In the genomic region with DNA sequence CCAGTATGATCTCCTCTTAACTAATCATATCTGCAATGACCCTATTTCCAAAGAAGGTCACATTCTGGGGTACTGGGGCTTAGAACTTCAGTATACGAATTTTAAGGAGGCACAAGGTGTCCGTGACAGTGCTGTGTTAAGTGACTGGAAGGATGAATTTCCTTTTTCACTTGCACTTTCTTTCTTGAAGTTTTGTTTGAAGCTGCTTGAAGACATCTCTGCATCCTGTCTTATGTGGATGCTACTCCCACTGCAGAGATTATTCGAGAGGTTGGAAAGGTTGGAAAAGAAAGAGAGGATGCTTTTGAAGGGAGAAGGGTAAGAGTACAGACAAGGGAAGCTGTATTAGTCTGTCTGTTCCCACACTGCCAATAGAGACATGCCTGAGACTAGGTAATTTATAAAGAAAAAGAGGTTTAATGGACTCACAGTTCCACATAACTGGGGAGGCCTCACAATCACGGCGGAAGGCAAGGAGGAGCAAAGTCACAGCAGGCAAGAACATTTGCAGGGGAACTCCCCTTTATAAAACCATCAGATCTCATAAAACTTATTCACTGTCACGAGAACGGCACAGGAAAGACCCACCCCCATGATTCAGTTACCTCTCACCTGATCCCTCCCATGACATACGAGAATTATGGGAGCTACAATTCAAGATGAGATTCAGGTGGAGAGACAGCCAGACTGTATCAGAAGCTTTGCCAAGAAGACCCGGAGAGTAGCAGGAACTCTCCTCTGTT, we compare ENCODE assay signal across 15 cellular contexts. TPM values are rescaled to one million over a fixed set of nuclear protein-coding genes. Genes with fewer than 3 reads are reported as not detected.
DNase-seq lines count a peak whose midpoint lies in the region; ATAC-seq and TF ChIP-seq lines count a peak whose summit lies in the region.
"Had no signal": no experiment of that assay in that cellular context is flagged by ENCODE, and none has a peak within 500 bp of the region (broad histone marks: within the 10 kb centered on the region; RNA-seq: fewer than 3 reads in every experiment).

No MANE protein-coding gene starts in this region.

- no peak overlapping the region for H3K56ac ChIP-seq in H9 (ENCODE audit: insufficient read length, low read depth, low read length)

- H3K18ac ChIP-seq in H9 (ENCODE audit: insufficient read length, low read depth, low read length) = no peak overlapping the region

- H3K4me1 ChIP-seq in CD8-positive, alpha-beta T cell (ENCODE audit: insufficient read depth, low read length) = peaks cover 80% of the 10 kb centered on the region
- 0 out of 2 replicates have a peak, but pooled peaks cover 3% of the 10 kb centered on the region for H3K4me1 ChIP-seq in H9 (ENCODE audit: insufficient read depth, low read length)

- peaks cover 76% of the 10 kb centered on the region for H3K4me1 Mint-ChIP-seq in CD8-positive, alpha-beta T cell (ENCODE audit: low read depth)
- H3K4me1 Mint-ChIP-seq in activated naive CD4-positive, alpha-beta T cell treated with anti-CD3 and anti-CD28 coated beads, Interleukin-2, amount 50 U/mL, for 24 hours = peaks cover 81% of the 10 kb centered on the region
- H3K4me1 Mint-ChIP-seq in neural crest cell = peaks cover 26% of the 10 kb centered on the region
- H3K4me1 Mint-ChIP-seq in H9 = peaks cover 16 to 26% of the 10 kb centered on the region in 2 experiments

- no peaks in the 10 kb centered on the region for H3K36me3 Mint-ChIP-seq in CD8-positive, alpha-beta T cell
- peaks cover 9% of the 10 kb centered on the region for H3K36me3 Mint-ChIP-seq in activated naive CD4-positive, alpha-beta T cell treated with anti-CD3 and anti-CD28 coated beads, Interleukin-2, amount 50 U/mL, for 24 hours
- H3K36me3 Mint-ChIP-seq in neural crest cell (ENCODE audit: low read depth) = no peaks in the 10 kb centered on the region
- H3K36me3 Mint-ChIP-seq in H9 (ENCODE audit: insufficient read depth in 1 of 3, low read depth in 3 of 3) = no peaks in the 10 kb centered on the region

- peak; percentile 43 for ATAC-seq in CD8-positive, alpha-beta T cell
- ATAC-seq in GM19395 (IDR thresholded peaks at IDR 0.05; ENCODE audit: unreplicated experiment) = no peak

- no peak overlapping the region for H2BK120ac ChIP-seq in H9 (ENCODE audit: low read depth, low read length, poor library complexity, severe bottlenecking)

- H3K4me3 ChIP-seq in CD8-positive, alpha-beta T cell (ENCODE audit: low read depth, low read length) = peak overlapping the region; percentile 10
- H3K4me3 ChIP-seq: spleen, stomach had no signal

- no peaks in the 10 kb centered on the region for H3K9me3 Mint-ChIP-seq in CD8-positive, alpha-beta T cell
- H3K9me3 Mint-ChIP-seq in activated naive CD4-positive, alpha-beta T cell treated with anti-CD3 and anti-CD28 coated beads, Interleukin-2, amount 50 U/mL, for 24 hours = no peaks in the 10 kb centered on the region
- H3K9me3 Mint-ChIP-seq in neural crest cell = no peaks in the 10 kb centered on the region
- H3K9me3 Mint-ChIP-seq in H9 = no peaks in the 10 kb centered on the region; a peak in 1 of 5 replicates

- DNase-seq in CD8-positive, alpha-beta T cell = peak in 3 of 7 experiments; percentile 39 to 69 (median 41)
- DNase-seq in activated CD4-positive, alpha-beta T cell treated with anti-CD3 and anti-CD28 coated beads for 48 hours = peak; percentile 74
- DNase-seq in neural crest cell (ENCODE audit: low read depth, low spot score) (no peak), NCI-H748 treated with DMSO at 0.1 percent for 48 hours (lab: John Stamatoyannopoulos, UW) (no peak), H9 (no peak), hippocampal formation (lab: John Stamatoyannopoulos, UW) (no peak)
- DNase-seq: aorta, mammary epithelial cell, NCI-H1436 treated with DMSO at 0.1 percent for 48 hours, NCI-H82, spleen, stomach had no signal

- H4K20me1 ChIP-seq in H9 (ENCODE audit: control insufficient read depth, insufficient read depth, insufficient read length) = no peaks in the 10 kb centered on the region

- H2BK20ac ChIP-seq in H9 (ENCODE audit: low read depth, low read length, poor library complexity, severe bottlenecking) = no peak overlapping the region

- H2BK15ac ChIP-seq in H9 (ENCODE audit: low read depth, low read length) = no peak overlapping the region

- H3K9me3 ChIP-seq in CD8-positive, alpha-beta T cell (ENCODE audit: low read length) = no peaks in the 10 kb centered on the region
- no peaks in the 10 kb centered on the region for H3K9me3 ChIP-seq in H9 (ENCODE audit: control insufficient read depth, low read depth, low read length)
- H3K9me3 ChIP-seq: spleen, stomach had no signal

- WGBS in H9 (ENCODE audit: extremely low coverage, insufficient read length, low lambda C conversion rate) = no CpG with 5 or more reads among the region's 9 CpGs

- no peak overlapping the region for H4K91ac ChIP-seq in H9 (ENCODE audit: insufficient read length, low read depth, low read length)

- no peak overlapping the region for H3K23ac ChIP-seq in H9 (ENCODE audit: insufficient read length, low read depth, low read length)

- no peak overlapping the region for H4K5ac ChIP-seq in H9 (ENCODE audit: insufficient read length, low read depth, low read length)

- no peak overlapping the region for H4K8ac ChIP-seq in H9 (replicated peaks; ENCODE audit: insufficient read length, low read depth, low read length)

- no peaks in the 10 kb centered on the region for H3K27me3 Mint-ChIP-seq in CD8-positive, alpha-beta T cell (ENCODE audit: low read depth)
- no peaks in the 10 kb centered on the region for H3K27me3 Mint-ChIP-seq in activated naive CD4-positive, alpha-beta T cell treated with anti-CD3 and anti-CD28 coated beads, Interleukin-2, amount 50 U/mL, for 24 hours
- H3K27me3 Mint-ChIP-seq in neural crest cell (ENCODE audit: low read depth) (no peaks in the 10 kb centered on the region), H9 (ENCODE audit: low read depth) (peaks cover 12% of the 10 kb centered on the region)

- H2BK12ac ChIP-seq in H9 (ENCODE audit: insufficient read length, low read depth, low read length) = no peak overlapping the region

- H2AFZ ChIP-seq in H9 (ENCODE audit: low read length) = no peak overlapping the region

- H2AK5ac ChIP-seq in H9 (ENCODE audit: insufficient read length, low read length) = no peak overlapping the region

- H3T11ph ChIP-seq in H9 (ENCODE audit: low read length) = no peak overlapping the region

- H3K27ac Mint-ChIP-seq in CD8-positive, alpha-beta T cell = peak overlapping the region; percentile 92
- peak overlapping the region; percentile 98 for H3K27ac Mint-ChIP-seq in activated naive CD4-positive, alpha-beta T cell treated with anti-CD3 and anti-CD28 coated beads, Interleukin-2, amount 50 U/mL, for 24 hours
- no peak overlapping the region for H3K27ac Mint-ChIP-seq in neural crest cell (ENCODE audit: unreplicated experiment)
- H3K27ac Mint-ChIP-seq in H9 = no peak overlapping the region

- peak overlapping the region; percentile 67 for H3K4me3 Mint-ChIP-seq in CD8-positive, alpha-beta T cell
- peak overlapping the region; percentile 89 for H3K4me3 Mint-ChIP-seq in activated naive CD4-positive, alpha-beta T cell treated with anti-CD3 and anti-CD28 coated beads, Interleukin-2, amount 50 U/mL, for 24 hours
- peak overlapping the region; percentile 58 for H3K4me3 Mint-ChIP-seq in neural crest cell
- no peak overlapping the region for H3K4me3 Mint-ChIP-seq in H9

- no peak overlapping the region for H2BK5ac ChIP-seq in H9 (ENCODE audit: insufficient read length, low read length)

- TF ChIP-seq CTCF in CD8-positive, alpha-beta T cell (IDR thresholded peaks at IDR 0.05) = no peak
- no peak for TF ChIP-seq CTCF in neural crest cell (conservative IDR thresholded peaks at IDR 0.05)
- TF ChIP-seq CTCF in H9 (conservative IDR thresholded peaks at IDR 0.05) = no peak

- H3K9ac ChIP-seq in H9 (ENCODE audit: extremely low read depth, insufficient read length, low read length) = no peak overlapping the region

- peaks cover 10% of the 10 kb centered on the region for H3K23me2 ChIP-seq in H9 (ENCODE audit: insufficient read length, low read depth, low read length, poor library complexity, severe bottlenecking)

- H3K14ac ChIP-seq in H9 (ENCODE audit: insufficient read depth, low read length) = no peak overlapping the region

- no peak overlapping the region for H3K4ac ChIP-seq in H9 (ENCODE audit: low read depth, low read length)

- H3K27ac ChIP-seq in CD8-positive, alpha-beta T cell (ENCODE audit: low read depth, low read length) = peak overlapping the region; percentile 15
- H3K27ac ChIP-seq in H9 (ENCODE audit: insufficient read length, low read depth, low read length) = no peak overlapping the region
- H3K27ac ChIP-seq: stomach had no signal

- no peaks in the 10 kb centered on the region for H3K36me3 ChIP-seq in CD8-positive, alpha-beta T cell (ENCODE audit: insufficient read depth, low read length)
- H3K36me3 ChIP-seq: stomach had no signal

- intact Hi-C loops in CD8-positive, alpha-beta T cell (cut with DNase I, micrococcal nuclease) = loop anchor here (2.0 to 10.0 kb wide), 2 partner anchors 49 to 1921 kb away; partner anchors contain the start of genes CMPK2 (in 1 of the 2) and KIDINS220 (in 1 of the 2)

- POLR2A ChIA-PET in CD8-positive, alpha-beta T cell (lab: Charles Lee) = interaction anchor here (1.0 to 1.5 kb wide), 4 partner anchors 22 to 145 kb away, joined by 3 to 4 read pairs (median 3); no protein-coding TSS in a partner anchor

- H3K4me2 ChIP-seq in H9 (ENCODE audit: insufficient read depth, insufficient read length, low read length) = no peak overlapping the region

- H3K27me3 ChIP-seq in CD8-positive, alpha-beta T cell (ENCODE audit: insufficient read depth, low read length) = no peaks in the 10 kb centered on the region
- no peaks in the 10 kb centered on the region for H3K27me3 ChIP-seq in H9 (ENCODE audit: insufficient read depth, low read length)

- CTCF ChIA-PET in CD8-positive, alpha-beta T cell (lab: Charles Lee) = interaction anchor here (0.6 to 10.1 kb wide), 7 partner anchors 9 to 130 kb away, joined by 3 to 87 read pairs (median 5); no protein-coding TSS in a partner anchor

- no peaks in the 10 kb centered on the region for H3K79me1 ChIP-seq in H9 (ENCODE audit: insufficient read depth, low read depth, low read length, poor library complexity, severe bottlenecking)

- H3K79me2 ChIP-seq in H9 (ENCODE audit: insufficient read depth, low read length) = no peaks in the 10 kb centered on the region

RNA-seq across cellular contexts. Expression of gene RNF144A, which starts 3.6 kb away (rescaled TPM):
- total RNA-seq in CD8-positive, alpha-beta T cell = 10 to 100 TPM; 25.8 to 28.8 TPM
- 49.6 and 49.9 TPM in 2 replicates for total RNA-seq in neural crest cell
- total RNA-seq in H9 (2021) = 9.8 and 10.6 TPM in 2 replicates

RNA-seq across cellular contexts. Expression of gene RSAD2, which starts 36.0 kb away (rescaled TPM):
- 1 to 10 TPM; 1.8 to 2.1 TPM for total RNA-seq in CD8-positive, alpha-beta T cell
- total RNA-seq in neural crest cell (1.0 and 1.1 TPM in 2 replicates), H9 (2021) (not detected in 2 replicates)
- total RNA-seq: osteocyte had no signal

RNA-seq across cellular contexts. Expression of gene CMPK2, which starts 47.9 kb away (rescaled TPM):
- 1 to 10 TPM; 3.0 to 4.0 TPM for total RNA-seq in CD8-positive, alpha-beta T cell
- total RNA-seq in neural crest cell (2.2 and 3.3 TPM in 2 replicates), H9 (2021) (0.64 and 0.90 TPM in 2 replicates)

Comparison
In these comparisons a context has a peak if more than half of its experiments do, and no peak if none do; other contexts are left out.
1. H3K27ac Mint-ChIP-seq: peak in CD8-positive, alpha-beta T cell (single experiment) and activated naive CD4-positive, alpha-beta T cell treated with anti-CD3 and anti-CD28 coated beads, Interleukin-2, amount 50 U/mL, for 24 hours (single experiment); none in neural crest cell (single experiment) and H9 (0 of 3).
2. H3K4me3 Mint-ChIP-seq: peak in CD8-positive, alpha-beta T cell (single experiment), activated naive CD4-positive, alpha-beta T cell treated with anti-CD3 and anti-CD28 coated beads, Interleukin-2, amount 50 U/mL, for 24 hours (single experiment) and neural crest cell (single experiment); none in H9 (0 of 2).